ENCODE assay signal across 2 cellular contexts in genomic region chr15:66025972-66026371, GRCh38.
TF ChIP-seq lines count a peak whose summit lies in the region.

No MANE protein-coding gene starts in this region.

TF ChIP-seq in HCT116, 20 proteins besides CTCF, POLR2A, EP300 and RAD21:
- TF ChIP-seq YY1 (IDR thresholded peaks at IDR 0.05; ENCODE audit: extremely low read depth, insufficient replicate concordance, low read depth, low read length) (no peak), EZH2phosphoT487 (IDR thresholded peaks at IDR 0.05; ENCODE audit: borderline replicate concordance) (no peak), ELF1 (IDR thresholded peaks at IDR 0.05; ENCODE audit: borderline replicate concordance, low read depth) (no peak), CEBPB (IDR thresholded peaks at IDR 0.05; ENCODE audit: low read depth) (no peak), EGR1 (IDR thresholded peaks at IDR 0.05; ENCODE audit: low read depth) (no peak), SP1 (IDR thresholded peaks at IDR 0.05; ENCODE audit: low read depth) (no peak)

TF ChIP-seq in H1, 55 proteins besides CTCF, POLR2A, EP300 and RAD21:
- no peak for TF ChIP-seq ATF3 (IDR thresholded peaks at IDR 0.05; ENCODE audit: insufficient read depth, low read depth, low read length)
- no peak for TF ChIP-seq CBX5 (IDR thresholded peaks at IDR 0.05; ENCODE audit: low read depth, low read length)
- TF ChIP-seq USF2 (IDR thresholded peaks at IDR 0.05; ENCODE audit: low read length) = no peak
- no peak for TF ChIP-seq POLR2AphosphoS5 (IDR thresholded peaks at IDR 0.05; ENCODE audit: low read depth, low read length)
- no peak for TF ChIP-seq TBP (IDR thresholded peaks at IDR 0.05; ENCODE audit: low read depth, low read length)
- TF ChIP-seq SIRT6 (IDR thresholded peaks at IDR 0.05; ENCODE audit: low read length) = no peak
- TF ChIP-seq CBX8 (IDR thresholded peaks at IDR 0.05; ENCODE audit: borderline replicate concordance, low read depth, low read length) = no peak
- no peak for TF ChIP-seq BACH1 (IDR thresholded peaks at IDR 0.05; ENCODE audit: low read length)
- 0 out of 2 replicates have a peak, but pooled peaks have one; percentile 34 for TF ChIP-seq TCF12 (IDR thresholded peaks at IDR 0.05; ENCODE audit: low read depth, low read length)
- TF ChIP-seq, protein P1, sequence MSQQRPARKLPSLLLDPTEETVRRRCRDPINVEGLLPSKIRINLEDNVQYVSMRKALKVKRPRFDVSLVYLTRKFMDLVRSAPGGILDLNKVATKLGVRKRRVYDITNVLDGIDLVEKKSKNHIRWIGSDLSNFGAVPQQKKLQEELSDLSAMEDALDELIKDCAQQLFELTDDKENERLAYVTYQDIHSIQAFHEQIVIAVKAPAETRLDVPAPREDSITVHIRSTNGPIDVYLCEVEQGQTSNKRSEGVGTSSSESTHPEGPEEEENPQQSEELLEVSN (IDR thresholded peaks at IDR 0.05) = no peak
- 0 out of 2 replicates have a peak, but pooled peaks have one; percentile 23 for TF ChIP-seq EGR1 (IDR thresholded peaks at IDR 0.05; ENCODE audit: borderline replicate concordance, low read depth, low read length)
- no peak for TF ChIP-seq CHD2 (IDR thresholded peaks at IDR 0.05; ENCODE audit: low read length)
- TF ChIP-seq CHD1 (IDR thresholded peaks at IDR 0.05; ENCODE audit: low read depth, low read length) = no peak
- peak; percentile 79 for TF ChIP-seq CTBP2 (IDR thresholded peaks at IDR 0.05; ENCODE audit: borderline replicate concordance, insufficient read depth, insufficient read length, low read length)
- no peak for TF ChIP-seq TAF7 (optimal IDR thresholded peaks at IDR 0.05; ENCODE audit: borderline replicate concordance, low read depth, low read length)
- no peak for TF ChIP-seq GABPA (IDR thresholded peaks at IDR 0.05; ENCODE audit: borderline replicate concordance, insufficient read depth, low read length)
- TF ChIP-seq BRCA1 (IDR thresholded peaks at IDR 0.05; ENCODE audit: low read depth, low read length) = no peak
- TF ChIP-seq ZNF274 (IDR thresholded peaks at IDR 0.05; ENCODE audit: borderline replicate concordance, extremely low read depth, low read length) = no peak
- TF ChIP-seq EZH2 (IDR thresholded peaks at IDR 0.05; ENCODE audit: low read depth, low read length, severe bottlenecking) = no peak
- no peak for TF ChIP-seq SP4 (IDR thresholded peaks at IDR 0.05; ENCODE audit: low read length)
- TF ChIP-seq HDAC2 (IDR thresholded peaks at IDR 0.05; ENCODE audit: borderline replicate concordance in 1 of 2, low read depth in 2 of 2, low read length in 2 of 2) = peak in 1 of 2 experiments; percentile 60; a peak in 1 of 4 replicates
- no peak for TF ChIP-seq SRF (IDR thresholded peaks at IDR 0.05; ENCODE audit: low read depth, low read length)
- TF ChIP-seq CREB1 (IDR thresholded peaks at IDR 0.05) = no peak
- TF ChIP-seq CHD7 (IDR thresholded peaks at IDR 0.05; ENCODE audit: insufficient replicate concordance, low read length) = no peak
- TF ChIP-seq RBBP5 (IDR thresholded peaks at IDR 0.05; ENCODE audit: borderline replicate concordance, low read depth, low read length) = no peak
- TF ChIP-seq HDAC6 (IDR thresholded peaks at IDR 0.05; ENCODE audit: low read depth, low read length) = no peak
- no peak for TF ChIP-seq SIX5 (IDR thresholded peaks at IDR 0.05; ENCODE audit: low read depth, low read length)
- no peak for TF ChIP-seq PHF8 (conservative IDR thresholded peaks at IDR 0.05; ENCODE audit: low read depth, low read length)
- TF ChIP-seq CEBPB (IDR thresholded peaks at IDR 0.05; ENCODE audit: low read depth, low read length) = no peak
- no peak for TF ChIP-seq NANOG (IDR thresholded peaks at IDR 0.05; ENCODE audit: insufficient read depth, low read depth, low read length, poor library complexity, severe bottlenecking)
- no peak for TF ChIP-seq SP2 (IDR thresholded peaks at IDR 0.05; ENCODE audit: low read length)
- 0 out of 4 replicates have a peak, but pooled peaks of 1 of the 2 experiments have one; percentile 34 for TF ChIP-seq SIN3A (conservative IDR thresholded peaks at IDR 0.05 in 1 of 2, IDR thresholded peaks at IDR 0.05 in 1 of 2; ENCODE audit: low read depth in 1 of 2, low read length in 2 of 2)
- no peak for TF ChIP-seq MAX (IDR thresholded peaks at IDR 0.05)
- 0 out of 2 replicates have a peak, but pooled peaks have one; percentile 43 for TF ChIP-seq POU5F1 (IDR thresholded peaks at IDR 0.05; ENCODE audit: low read depth, low read length)
- TF ChIP-seq SAP30 (IDR thresholded peaks at IDR 0.05; ENCODE audit: insufficient read depth, insufficient replicate concordance, low read length) = no peak
